ENCODE assay signal across 23 cellular contexts in the genomic region with DNA sequence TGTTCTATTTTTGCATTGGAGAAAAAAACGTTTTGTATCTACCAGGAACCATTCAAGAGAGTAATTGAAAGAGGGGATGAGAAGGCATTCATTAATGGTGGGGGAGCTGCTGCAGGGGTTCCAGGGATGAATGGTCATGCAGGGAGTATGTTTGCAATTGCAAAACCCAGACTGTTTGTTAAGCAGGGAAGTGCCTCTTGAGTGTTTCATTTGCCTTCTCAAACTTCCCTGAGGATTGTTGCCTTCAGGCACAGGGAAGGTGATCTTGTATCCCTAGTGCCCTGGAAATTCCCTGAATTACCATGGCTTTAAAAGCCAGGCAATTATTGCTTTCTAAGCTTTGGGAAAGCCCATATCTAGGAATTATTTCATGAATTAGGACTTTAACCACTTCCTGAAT.
DNase-seq lines count a peak whose midpoint lies in the region; ATAC-seq and TF ChIP-seq lines count a peak whose summit lies in the region.
"Had no signal": no experiment of that assay in that cellular context is flagged by ENCODE, and none has a peak within 500 bp of the region (broad histone marks: within the 10 kb centered on the region; RNA-seq: fewer than 3 reads in every experiment).

No MANE protein-coding gene starts in this region.

- TF ChIP-seq CTCF in epithelial cell of esophagus (IDR thresholded peaks at IDR 0.05; ENCODE audit: insufficient read depth, low read depth, low read length, missing control alignments): no peak

- DNase-seq in DMS79 treated with DMSO at 0.1 percent for 48 hours (lab: John Stamatoyannopoulos, UW): peak; percentile 1
- DNase-seq in DMS79 (lab: John Stamatoyannopoulos, UW): no peak
- DNase-seq in NCI-H226: peak; percentile 46
- DNase-seq in epithelial cell of esophagus (ENCODE audit: low read depth): peak; percentile 38
- DNase-seq in LoVo (ENCODE audit: low spot score): no peak
- DNase-seq: CD8-positive, alpha-beta T cell; DMS 273 treated with DMSO at 0.1 percent for 48 hours; DND-41; H7; MG63; NCI-H1105 treated with DMSO at 0.1 percent for 48 hours; NCI-H146; NCI-H1930; NCI-H2171; NCI-H345; NCI-H524; NCI-H774; PC-3 had no signal

- ATAC-seq in HG02759 (IDR thresholded peaks at IDR 0.05; ENCODE audit: unreplicated experiment): no peak
- ATAC-seq in GM18867 (IDR thresholded peaks at IDR 0.05; ENCODE audit: unreplicated experiment): no peak
- ATAC-seq: CD8-positive, alpha-beta T cell; K562; PC-3; Right ventricle myocardium inferior had no signal

- no peak overlapping the region for H3K4me3 ChIP-seq in epithelial cell of esophagus (ENCODE audit: low read length)
- H3K4me3 ChIP-seq: K562, MG63, SJSA1 had no signal

Comparison
In these comparisons a context has a peak if more than half of its experiments do, and no peak if none do; other contexts are left out.
1. DNase-seq: peak in DMS79 treated with DMSO at 0.1 percent for 48 hours (single experiment), NCI-H226 (single experiment) and epithelial cell of esophagus (single experiment); none in DMS79 (single experiment) and LoVo (single experiment).